ENCODE assay signal across 15 cellular contexts in genomic region chr20:38216736-38217595, GRCh38. TPM values are rescaled to one million over a fixed set of nuclear protein-coding genes. Genes with fewer than 3 reads are reported as not detected.
DNase-seq lines count a peak whose midpoint lies in the region; ATAC-seq, FAIRE-seq and TF ChIP-seq lines count a peak whose summit lies in the region.
"Had no signal": no experiment of that assay in that cellular context is flagged by ENCODE, and none has a peak within 500 bp of the region (broad histone marks: within the 10 kb centered on the region; RNA-seq: fewer than 3 reads in every experiment).

No MANE protein-coding gene starts in this region.

- POLR2A ChIA-PET in endothelial cell of umbilical vein (lab: Charles Lee), result no interaction called here

- H3K4me2 ChIP-seq in endothelial cell of umbilical vein (ENCODE audit: insufficient read depth, low read length), result peak overlapping the region; percentile 30

- intact Hi-C loops in endothelial cell of umbilical vein (cut with micrococcal nuclease), result no loop called here

- TF ChIP-seq POLR2A in endothelial cell of umbilical vein (IDR thresholded peaks at IDR 0.05; ENCODE audit: low read depth, low read length) (no peak), GM18505 (IDR thresholded peaks at IDR 0.05; ENCODE audit: borderline replicate concordance, extremely low read depth, insufficient read depth, insufficient read length) (no peak)

- H3K27ac ChIP-seq in ACC112 (ENCODE audit: low read depth, low read length) (peak overlapping the region; percentile 65), endothelial cell of umbilical vein (ENCODE audit: insufficient read depth, low read depth, low read length) (peak overlapping the region; percentile 15)
- H3K27ac ChIP-seq: colonic mucosa, gastrocnemius medialis had no signal

- H3K9ac ChIP-seq in endothelial cell of umbilical vein (replicated peaks; ENCODE audit: extremely low read depth, insufficient read depth, low read length), result no peak overlapping the region

- CTCF ChIA-PET in endothelial cell of umbilical vein (lab: Charles Lee), result interaction anchor here (0.9 to 9.5 kb wide), 9 partner anchors 9 to 653 kb away, joined by 3 to 156 read pairs (median 4); no protein-coding TSS in a partner anchor

- H4K20me1 ChIP-seq in endothelial cell of umbilical vein (replicated peaks; ENCODE audit: control insufficient read depth, extremely low read depth, insufficient read depth, low read length), result no peaks in the 10 kb centered on the region

- no TSS peak for BruUV-seq in endothelial cell of umbilical vein (replicated peaks; lab: Mats Ljungman, UMichigan)

- H3K4me3 Mint-ChIP-seq in osteocyte (ENCODE audit: unreplicated experiment), result no peak overlapping the region
- H3K4me3 Mint-ChIP-seq: activated CD4-positive, alpha-beta T cell treated with anti-CD3 and anti-CD28 coated beads, Interleukin-2, amount 10 ng/mL, durations not matched to agents 7 days and 5 days; naive B cell; stimulated activated effector memory CD8-positive, alpha-beta T cell treated with anti-CD3 and anti-CD28 coated beads, Interleukin-12 subunit alpha, Interleukin-12 subunit beta, amount 100 ng/mL, for 72 hours had no signal

- ATAC-seq in HG02759 (IDR thresholded peaks at IDR 0.05; ENCODE audit: unreplicated experiment), result no peak
- no peak for ATAC-seq in GM18505 (IDR thresholded peaks at IDR 0.05; ENCODE audit: unreplicated experiment)
- no peak for ATAC-seq in HG03095 (IDR thresholded peaks at IDR 0.05; ENCODE audit: unreplicated experiment)
- ATAC-seq: gastrocnemius medialis; stimulated activated effector memory CD8-positive, alpha-beta T cell treated with anti-CD3 and anti-CD28 coated beads, Interleukin-12 subunit alpha, Interleukin-12 subunit beta, amount 100 ng/mL, for 72 hours had no signal

- no peaks in the 10 kb centered on the region for H3K27me3 Mint-ChIP-seq in osteocyte (ENCODE audit: unreplicated experiment)
- H3K27me3 Mint-ChIP-seq: activated CD4-positive, alpha-beta T cell treated with anti-CD3 and anti-CD28 coated beads, Interleukin-2, amount 10 ng/mL, durations not matched to agents 7 days and 5 days had no signal

- peaks cover 2% of the 10 kb centered on the region for H3K36me3 Mint-ChIP-seq in osteocyte (ENCODE audit: unreplicated experiment)
- H3K36me3 Mint-ChIP-seq: naive B cell; stimulated activated effector memory CD8-positive, alpha-beta T cell treated with anti-CD3 and anti-CD28 coated beads, Interleukin-12 subunit alpha, Interleukin-12 subunit beta, amount 100 ng/mL, for 72 hours had no signal

- no peak for TF ChIP-seq CTCF in endothelial cell of umbilical vein (IDR thresholded peaks at IDR 0.05; ENCODE audit: extremely low read depth in 1 of 2, insufficient read depth in 1 of 2, low read depth in 1 of 2, low read length in 2 of 2)
- no peak for TF ChIP-seq CTCF in osteocyte (IDR thresholded peaks at IDR 0.05)

- DNase-seq in MG63, result no peak
- no peak for DNase-seq in endothelial cell of umbilical vein (ENCODE audit: low read depth, low spot score)
- no peak for DNase-seq in osteocyte (ENCODE audit: extremely low spot score, unreplicated experiment)
- no peak for DNase-seq in UCSD-AML1 (lab: John Stamatoyannopoulos, UW; ENCODE audit: unreplicated experiment)
- DNase-seq: activated CD4-positive, alpha-beta T cell treated with anti-CD3 and anti-CD28 coated beads, Interleukin-2, amount 10 ng/mL, durations not matched to agents 7 days and 5 days; activated CD8-positive, alpha-beta memory T cell treated with anti-CD3 and anti-CD28 coated beads, Interleukin-2, amount 50 U/mL, for 48 hours; activated naive CD4-positive, alpha-beta T cell treated with Interleukin-2 at 50 U/mL for 16 hours; colonic mucosa; gastrocnemius medialis; naive B cell had no signal

- H3K79me2 ChIP-seq in ACC112 (ENCODE audit: control insufficient read depth, insufficient read depth, low read length, unreplicated experiment), result no peaks in the 10 kb centered on the region
- no peaks in the 10 kb centered on the region for H3K79me2 ChIP-seq in endothelial cell of umbilical vein (ENCODE audit: control insufficient read depth, insufficient read depth, low read length)

- H3K27me3 ChIP-seq in ACC112 (ENCODE audit: insufficient read depth, low read length) (no peaks in the 10 kb centered on the region), MG63 (no peaks in the 10 kb centered on the region), endothelial cell of umbilical vein (ENCODE audit: control insufficient read depth in 2 of 2, insufficient read depth in 2 of 2, low read length in 2 of 2) (no peaks in the 10 kb centered on the region)
- H3K27me3 ChIP-seq: colonic mucosa, gastrocnemius medialis had no signal

- H3K27ac Mint-ChIP-seq in osteocyte (ENCODE audit: unreplicated experiment), result peak overlapping the region; percentile 71
- H3K27ac Mint-ChIP-seq: activated CD4-positive, alpha-beta T cell treated with anti-CD3 and anti-CD28 coated beads, Interleukin-2, amount 10 ng/mL, durations not matched to agents 7 days and 5 days; naive B cell; stimulated activated effector memory CD8-positive, alpha-beta T cell treated with anti-CD3 and anti-CD28 coated beads, Interleukin-12 subunit alpha, Interleukin-12 subunit beta, amount 100 ng/mL, for 72 hours had no signal

- dilution Hi-C loops in endothelial cell of umbilical vein (cut with MboI; ENCODE audit: extremely low pct_ligation_motif_present, low sequenced_read_pairs), result no loop called here

- no peak for FAIRE-seq in endothelial cell of umbilical vein (lab: Jason Lieb, UNC)

- H2AFZ ChIP-seq in ACC112 (ENCODE audit: low read length, unreplicated experiment) (no peak overlapping the region), endothelial cell of umbilical vein (ENCODE audit: low read depth, low read length) (peak overlapping the region; percentile 32)

- H3K4me3 ChIP-seq in ACC112 (ENCODE audit: low read depth, low read length) (peak overlapping the region; percentile 26; the same call in 1 of the 2 replicates), MG63 (peak overlapping the region; percentile 14; the same call in 1 of the 2 replicates), endothelial cell of umbilical vein (replicated peaks in 1 of 3; ENCODE audit: insufficient read depth in 1 of 3, low read depth in 1 of 3, low read length in 3 of 3) (no peak overlapping the region)
- H3K4me3 ChIP-seq: colonic mucosa, gastrocnemius medialis had no signal

- H3K9me1 ChIP-seq in endothelial cell of umbilical vein (replicated peaks; ENCODE audit: control insufficient read depth, extremely low read depth, insufficient read depth, low read length), result no peaks in the 10 kb centered on the region

- H3K36me3 ChIP-seq in ACC112 (ENCODE audit: insufficient read depth, low read length) (no peaks in the 10 kb centered on the region), MG63 (no peaks in the 10 kb centered on the region), endothelial cell of umbilical vein (ENCODE audit: control insufficient read depth in 2 of 2, extremely low read depth in 1 of 2, insufficient read depth in 2 of 2, low read length in 2 of 2) (no peaks in the 10 kb centered on the region)
- H3K36me3 ChIP-seq: colonic mucosa, gastrocnemius medialis had no signal

- no peaks in the 10 kb centered on the region for H3K9me3 Mint-ChIP-seq in osteocyte (ENCODE audit: unreplicated experiment)
- H3K9me3 Mint-ChIP-seq: activated CD4-positive, alpha-beta T cell treated with anti-CD3 and anti-CD28 coated beads, Interleukin-2, amount 10 ng/mL, durations not matched to agents 7 days and 5 days; naive B cell; stimulated activated effector memory CD8-positive, alpha-beta T cell treated with anti-CD3 and anti-CD28 coated beads, Interleukin-12 subunit alpha, Interleukin-12 subunit beta, amount 100 ng/mL, for 72 hours had no signal

- H3K4me1 ChIP-seq in ACC112 (ENCODE audit: control insufficient read depth, insufficient read depth, low read length, unreplicated experiment), result peaks cover 21% of the 10 kb centered on the region
- H3K4me1 ChIP-seq in endothelial cell of umbilical vein (ENCODE audit: control insufficient read depth, extremely low read depth, insufficient read depth, low read length), result peaks cover 13% of the 10 kb centered on the region
- H3K4me1 ChIP-seq: colonic mucosa, gastrocnemius medialis had no signal

- H3K9me3 ChIP-seq in MG63 (no peaks in the 10 kb centered on the region), endothelial cell of umbilical vein (replicated peaks; ENCODE audit: control insufficient read depth, insufficient read depth, low read length) (no peaks in the 10 kb centered on the region)
- H3K9me3 ChIP-seq: colonic mucosa, gastrocnemius medialis had no signal

- H3K4me1 Mint-ChIP-seq in osteocyte (ENCODE audit: unreplicated experiment), result peaks cover 28% of the 10 kb centered on the region

TF ChIP-seq in endothelial cell of umbilical vein, 7 proteins besides CTCF, POLR2A, EP300 and RAD21 (continues in another document):
- TF ChIP-seq JUN (IDR thresholded peaks at IDR 0.05; ENCODE audit: borderline replicate concordance, insufficient read depth, insufficient read length, low read depth) (no peak), MYC (IDR thresholded peaks at IDR 0.05; ENCODE audit: low read depth, low read length) (no peak), POLR2AphosphoS5 (IDR thresholded peaks at IDR 0.05; ENCODE audit: insufficient read depth, low read depth, low read length) (no peak), GATA2 (IDR thresholded peaks at IDR 0.05; ENCODE audit: insufficient read depth, insufficient read length, low read depth, low read length) (no peak)

RNA-seq across cellular contexts. Expression of gene KIAA1755, which starts 43.6 kb away (rescaled TPM):
- 1.2 and 1.5 TPM in 2 replicates for total RNA-seq in MG63 (2014; rRNA removed; shearing (Covaris generic); ENCODE audit: low replicate concordance)
- total RNA-seq in endothelial cell of umbilical vein (0.51 and 0.58 TPM in 2 replicates), osteocyte (50.2 and 60.6 TPM in 2 replicates)
- polyA plus RNA-seq in endothelial cell of umbilical vein, result 0.36 and 0.37 TPM in 2 replicates
- polyA plus RNA-seq in endothelial cell of umbilical vein (2011; cell fraction: cytosol; rRNA removed), result 0.13 and 0.25 TPM in 2 replicates
- polyA plus RNA-seq in endothelial cell of umbilical vein (2011; cell fraction: nucleus; rRNA removed), result 0.66 and 34.2 TPM in 2 replicates
- 1.5 and 5.8 TPM in 2 replicates for polyA plus RNA-seq in endothelial cell of umbilical vein (2012)
- polyA minus RNA-seq in endothelial cell of umbilical vein, result 0.40 and 0.73 TPM in 2 replicates
- not detected for polyA minus RNA-seq in endothelial cell of umbilical vein (2011; cell fraction: cytosol; rRNA and poly(A)+ RNA removed)
- polyA minus RNA-seq in endothelial cell of umbilical vein (2011; cell fraction: nucleus; rRNA and poly(A)+ RNA removed), result 0.24 and 0.38 TPM in 2 replicates
- total RNA-seq: activated CD4-positive, alpha-beta T cell treated with anti-CD3 and anti-CD28 coated beads, Interleukin-2, amount 10 ng/mL, durations not matched to agents 7 days and 5 days had no signal

RNA-seq across cellular contexts. Expression of gene TGM2, which starts 51.9 kb away (rescaled TPM):
- 82.5 and 111 TPM in 2 replicates for total RNA-seq in MG63 (2014; rRNA removed; shearing (Covaris generic); ENCODE audit: low replicate concordance)
- total RNA-seq in endothelial cell of umbilical vein (708 and 868 TPM in 2 replicates), osteocyte (29.2 and 32.7 TPM in 2 replicates)
- polyA plus RNA-seq in endothelial cell of umbilical vein, result 810 and 861 TPM in 2 replicates
- polyA plus RNA-seq in endothelial cell of umbilical vein (2011; cell fraction: cytosol; rRNA removed), result 710 and 739 TPM in 2 replicates
- 680 and 705 TPM in 2 replicates for polyA plus RNA-seq in endothelial cell of umbilical vein (2011; cell fraction: nucleus; rRNA removed)
- 931 and 1,022 TPM in 2 replicates for polyA plus RNA-seq in endothelial cell of umbilical vein (2012)
- polyA minus RNA-seq in endothelial cell of umbilical vein, result 986 and 1,245 TPM in 2 replicates
- 21.3 TPM for polyA minus RNA-seq in endothelial cell of umbilical vein (2011; cell fraction: cytosol; rRNA and poly(A)+ RNA removed)
- 361 and 435 TPM in 2 replicates for polyA minus RNA-seq in endothelial cell of umbilical vein (2011; cell fraction: nucleus; rRNA and poly(A)+ RNA removed)

Comparison
In these comparisons a context has a peak if more than half of its experiments do, and no peak if none do; other contexts are left out.
1. H3K4me3 ChIP-seq: peak in ACC112 (single experiment) and MG63 (single experiment); none in endothelial cell of umbilical vein (0 of 3).
2. RNA of gene KIAA1755, which starts 43.6 kb away (total RNA-seq): 50.2 to 60.6 TPM in osteocyte; 1.2 to 1.5 TPM in MG63 and 0.51 to 0.58 TPM in endothelial cell of umbilical vein; every median in the first group is over 10 times any median in the second.